In the genomic region with DNA sequence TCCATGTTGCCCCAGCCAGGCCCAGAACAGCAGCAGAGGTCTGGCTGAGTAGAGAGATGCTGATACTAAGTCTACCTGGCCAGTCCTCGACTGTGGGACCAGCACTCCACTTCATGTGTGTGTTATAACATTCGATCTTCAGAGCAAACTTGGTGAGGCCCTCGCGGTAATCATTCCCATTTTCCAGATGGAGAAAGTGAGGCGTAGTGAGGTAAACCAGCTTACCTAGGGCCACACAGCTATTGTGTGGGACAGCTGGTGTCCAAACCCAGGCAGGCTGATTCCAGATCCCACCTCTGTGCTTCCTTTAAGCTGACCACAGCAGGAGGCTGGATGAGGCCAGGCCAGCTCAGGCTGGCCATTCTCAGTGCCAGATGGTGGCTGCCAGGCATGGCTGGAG, we compare ENCODE assay signal across 12 cellular contexts. TPM values are rescaled to one million over a fixed set of nuclear protein-coding genes. Genes with fewer than 3 reads are reported as not detected.
"Had no signal": no experiment of that assay in that cellular context is flagged by ENCODE, and none has a peak within 500 bp of the region (broad histone marks: within the 10 kb centered on the region; RNA-seq: fewer than 3 reads in every experiment).

No MANE protein-coding gene starts in this region.

- DNase-seq: GM23248, GOT3, H7, HFFc6, IMR-90, KG1 had no signal

- H2AFZ ChIP-seq: GM23248 had no signal

- H3K4me3 ChIP-seq: GM23248, HAP-1, K562 had no signal

- H3K9ac ChIP-seq: GM23248 had no signal

- ATAC-seq: HCT116, K562 had no signal

- FAIRE-seq: K562 had no signal

- H3K36me3 ChIP-seq: HAP-1 had no signal

- H3K9me3 ChIP-seq: HAP-1 had no signal

- H3K27ac ChIP-seq: GM23248, HL-60 had no signal

RNA-seq across cellular contexts. Expression of gene SLC32A1, which starts 47.7 kb away (rescaled TPM):
- total RNA-seq: GM23248, H4, H7, HFFc6, HT1080, IMR-90, K562 had no signal
- polyA plus RNA-seq: GM23248, IMR-90, K562 had no signal
